In genomic region chr20:13029687-13030510, GRCh38 we compare ENCODE assay signal across 8 cellular contexts. TPM values are rescaled to one million over a fixed set of nuclear protein-coding genes. Genes with fewer than 3 reads are reported as not detected.
DNase-seq lines count a peak whose midpoint lies in the region; FAIRE-seq and TF ChIP-seq lines count a peak whose summit lies in the region.
"Had no signal": no experiment of that assay in that cellular context is flagged by ENCODE, and none has a peak within 500 bp of the region (broad histone marks: within the 10 kb centered on the region; RNA-seq: fewer than 3 reads in every experiment).

No MANE protein-coding gene starts in this region.

- no peaks in the 10 kb centered on the region for H3F3A ChIP-seq in smooth muscle cell (ENCODE audit: low read depth)

- H3K4me1 ChIP-seq in smooth muscle cell (ENCODE audit: low read depth): no peaks in the 10 kb centered on the region

- no peak overlapping the region for H3K4me3 ChIP-seq in fibroblast of the aortic adventitia (ENCODE audit: low read depth, low read length)
- no peak overlapping the region for H3K4me3 ChIP-seq in smooth muscle cell
- no peak overlapping the region for H3K4me3 ChIP-seq in H7 (ENCODE audit: insufficient read depth, low read depth, low read length)

- no peak overlapping the region for H2AFZ ChIP-seq in smooth muscle cell (ENCODE audit: low read depth)

- H3K27me3 Mint-ChIP-seq in endothelial cell (ENCODE audit: unreplicated experiment): peaks cover 1% of the 10 kb centered on the region

- no peak overlapping the region for H3K4me3 Mint-ChIP-seq in endothelial cell (ENCODE audit: unreplicated experiment)

- peak overlapping the region; percentile 68 for H3K9ac ChIP-seq in smooth muscle cell (ENCODE audit: low read depth)

- H3K36me3 Mint-ChIP-seq in endothelial cell (ENCODE audit: low read depth, unreplicated experiment): no peaks in the 10 kb centered on the region

- no peaks in the 10 kb centered on the region for H4K20me1 ChIP-seq in smooth muscle cell (ENCODE audit: low read depth)

- H3K4me2 ChIP-seq in smooth muscle cell: peak overlapping the region; percentile 67

- peak; percentile 95 for FAIRE-seq in H54 (lab: Jason Lieb, UNC)

- H3K27ac Mint-ChIP-seq in endothelial cell (ENCODE audit: unreplicated experiment): no peak overlapping the region

- no peak for TF ChIP-seq CTCF in fibroblast of the aortic adventitia (IDR thresholded peaks at IDR 0.05; ENCODE audit: insufficient read depth, low read length)
- TF ChIP-seq CTCF in smooth muscle cell (IDR thresholded peaks at IDR 0.05; ENCODE audit: borderline replicate concordance, insufficient read depth, poor library complexity, severe bottlenecking): no peak
- TF ChIP-seq CTCF in endothelial cell (IDR thresholded peaks at IDR 0.05; ENCODE audit: unreplicated experiment): no peak

- H3K9me3 ChIP-seq in smooth muscle cell (replicated peaks; ENCODE audit: low read depth): no peaks in the 10 kb centered on the region

- no peaks in the 10 kb centered on the region for H3K4me1 Mint-ChIP-seq in endothelial cell (ENCODE audit: unreplicated experiment)

- TF ChIP-seq POLR2A in H54 (IDR thresholded peaks at IDR 0.05; ENCODE audit: low read depth, low read length): no peak

- H3K36me3 ChIP-seq in smooth muscle cell (ENCODE audit: low read depth) (no peaks in the 10 kb centered on the region), H7 (replicated peaks; ENCODE audit: control insufficient read depth, insufficient read depth, low read length) (no peaks in the 10 kb centered on the region)

- peak; percentile 30 for DNase-seq in H54 (ENCODE audit: insufficient read length, low spot score)
- peak; percentile 54 for DNase-seq in RKO (ENCODE audit: low spot score)
- DNase-seq in fibroblast of the aortic adventitia (ENCODE audit: low read depth): peak; percentile 94
- DNase-seq in smooth muscle cell (lab: John Stamatoyannopoulos, UW; ENCODE audit: unreplicated experiment): no peak
- no peak for DNase-seq in NCI-H2171 treated with DMSO at 0.1 percent for 48 hours (lab: John Stamatoyannopoulos, UW)
- no peak for DNase-seq in endothelial cell (ENCODE audit: low spot score)
- no peak for DNase-seq in H7
- DNase-seq: central memory CD4-positive, alpha-beta T cell had no signal

- H3K27me3 ChIP-seq in smooth muscle cell (ENCODE audit: low read depth) (no peaks in the 10 kb centered on the region), H7 (ENCODE audit: control insufficient read depth, insufficient read depth, low read length) (no peaks in the 10 kb centered on the region)

- no peaks in the 10 kb centered on the region for H3K79me2 ChIP-seq in smooth muscle cell (ENCODE audit: low read depth)

- WGBS in smooth muscle cell (ENCODE audit: low lambda C conversion rate): 32% methylated on average over 5 of the region's 5 CpGs

- H3K27ac ChIP-seq in smooth muscle cell (ENCODE audit: low read depth): peak overlapping the region; percentile 84

- no peaks in the 10 kb centered on the region for H3K9me3 Mint-ChIP-seq in endothelial cell (ENCODE audit: unreplicated experiment)

RNA-seq across cellular contexts. Expression of gene SPTLC3, which starts 21.1 kb away (rescaled TPM):
- total RNA-seq in fibroblast of the aortic adventitia (ENCODE audit: low replicate concordance) (6.8 and 30.6 TPM in 2 replicates), smooth muscle cell (6.2 and 34.9 TPM in 2 replicates), endothelial cell (ENCODE audit: unreplicated experiment) (0.41 TPM)
- polyA plus RNA-seq in smooth muscle cell: 2.5 and 5.3 TPM in 2 replicates
- total RNA-seq in H7 (2014; rRNA removed; shearing (Covaris generic)): under 0.01 and 2.3 TPM in 2 replicates

Comparison
In these comparisons a context has a peak if more than half of its experiments do, and no peak if none do; other contexts are left out.
1. DNase-seq: peak in H54 (single experiment), RKO (single experiment) and fibroblast of the aortic adventitia (single experiment); none in smooth muscle cell (single experiment), NCI-H2171 treated with DMSO at 0.1 percent for 48 hours (single experiment), endothelial cell (single experiment) and H7 (single experiment).